Comparison of ENCODE assay signal across 8 cellular contexts in genomic region chr14:71319646-71320045, GRCh38. TPM values are rescaled to one million over a fixed set of nuclear protein-coding genes. Genes with fewer than 3 reads are reported as not detected.
DNase-seq lines count a peak whose midpoint lies in the region; ATAC-seq lines count a peak whose summit lies in the region.

No MANE protein-coding gene starts in this region.

- H3K9ac ChIP-seq in adipocyte (ENCODE audit: low read length): peak overlapping the region; percentile 86

- peak; percentile 4 for ATAC-seq in stimulated activated effector memory CD8-positive, alpha-beta T cell treated with anti-CD3 and anti-CD28 coated beads, Interleukin-12 subunit alpha, Interleukin-12 subunit beta, amount 100 ng/mL, for 72 hours

- H3K4me1 ChIP-seq in adipocyte (ENCODE audit: control insufficient read depth, insufficient read depth, low read length): peaks cover 27% of the 10 kb centered on the region

- peaks cover 44% of the 10 kb centered on the region for H3K4me1 Mint-ChIP-seq in activated naive CD4-positive, alpha-beta T cell treated with anti-CD3 and anti-CD28 coated beads, Interleukin-2, amount 50 U/mL, for 24 hours
- H3K4me1 Mint-ChIP-seq in stimulated activated effector memory CD8-positive, alpha-beta T cell treated with anti-CD3 and anti-CD28 coated beads, Interleukin-12 subunit alpha, Interleukin-12 subunit beta, amount 100 ng/mL, for 72 hours: peaks cover 49% of the 10 kb centered on the region

- H3K27me3 ChIP-seq in MG63: no peaks in the 10 kb centered on the region
- H3K27me3 ChIP-seq in adipocyte (replicated peaks; ENCODE audit: control insufficient read depth, insufficient read depth, low read length): no peaks in the 10 kb centered on the region

- H3K9me3 Mint-ChIP-seq in activated naive CD4-positive, alpha-beta T cell treated with anti-CD3 and anti-CD28 coated beads, Interleukin-2, amount 50 U/mL, for 24 hours: no peaks in the 10 kb centered on the region
- H3K9me3 Mint-ChIP-seq in stimulated activated effector memory CD8-positive, alpha-beta T cell treated with anti-CD3 and anti-CD28 coated beads, Interleukin-12 subunit alpha, Interleukin-12 subunit beta, amount 100 ng/mL, for 72 hours: no peaks in the 10 kb centered on the region

- H3K27ac Mint-ChIP-seq in activated naive CD4-positive, alpha-beta T cell treated with anti-CD3 and anti-CD28 coated beads, Interleukin-2, amount 50 U/mL, for 24 hours: peak overlapping the region; percentile 95
- H3K27ac Mint-ChIP-seq in stimulated activated effector memory CD8-positive, alpha-beta T cell treated with anti-CD3 and anti-CD28 coated beads, Interleukin-12 subunit alpha, Interleukin-12 subunit beta, amount 100 ng/mL, for 72 hours: peak overlapping the region; percentile 88

- H3K4me3 Mint-ChIP-seq in activated naive CD4-positive, alpha-beta T cell treated with anti-CD3 and anti-CD28 coated beads, Interleukin-2, amount 50 U/mL, for 24 hours: peak overlapping the region; percentile 90
- peak overlapping the region; percentile 92 for H3K4me3 Mint-ChIP-seq in stimulated activated effector memory CD8-positive, alpha-beta T cell treated with anti-CD3 and anti-CD28 coated beads, Interleukin-12 subunit alpha, Interleukin-12 subunit beta, amount 100 ng/mL, for 72 hours

- H3K9me3 ChIP-seq in MG63 (no peaks in the 10 kb centered on the region), adipocyte (ENCODE audit: control insufficient read depth, low read length) (no peaks in the 10 kb centered on the region)

- H3K36me3 Mint-ChIP-seq in activated naive CD4-positive, alpha-beta T cell treated with anti-CD3 and anti-CD28 coated beads, Interleukin-2, amount 50 U/mL, for 24 hours: no peaks in the 10 kb centered on the region
- H3K36me3 Mint-ChIP-seq in stimulated activated effector memory CD8-positive, alpha-beta T cell treated with anti-CD3 and anti-CD28 coated beads, Interleukin-12 subunit alpha, Interleukin-12 subunit beta, amount 100 ng/mL, for 72 hours: peaks cover 30% of the 10 kb centered on the region

- peak overlapping the region; percentile 63 for H3K4me3 ChIP-seq in MG63
- H3K4me3 ChIP-seq in adipocyte (ENCODE audit: low read length): peak overlapping the region; percentile 97

- no peak for DNase-seq in activated naive CD4-positive, alpha-beta T cell treated with Interleukin-2 at 50 U/mL for 16 hours
- DNase-seq in MG63 (peak; percentile 2), adipocyte (ENCODE audit: low read depth) (no peak), iPS-NIHi11 (ENCODE audit: low spot score) (peak; percentile 18), HuH-7 (ENCODE audit: low spot score) (no peak), AG08395 (ENCODE audit: low spot score) (no peak)
- no peak for DNase-seq in stimulated activated effector memory CD8-positive, alpha-beta T cell treated with anti-CD3 and anti-CD28 coated beads, Interleukin-12 subunit alpha, Interleukin-12 subunit beta, amount 100 ng/mL, for 72 hours (ENCODE audit: low spot score in 2 of 2)

- H3K36me3 ChIP-seq in MG63: no peaks in the 10 kb centered on the region
- H3K36me3 ChIP-seq in adipocyte (ENCODE audit: control insufficient read depth, insufficient read depth, low read length, severe bottlenecking): no peaks in the 10 kb centered on the region

- H3K27me3 Mint-ChIP-seq in activated naive CD4-positive, alpha-beta T cell treated with anti-CD3 and anti-CD28 coated beads, Interleukin-2, amount 50 U/mL, for 24 hours: no peaks in the 10 kb centered on the region

RNA-seq across cellular contexts. Expression of gene SIPA1L1, which starts 0.6 kb away (rescaled TPM):
- total RNA-seq in MG63 (2014; rRNA removed; shearing (Covaris generic); ENCODE audit: low replicate concordance): 3.0 TPM in 2 replicates

Comparison
In these comparisons a context has a peak if more than half of its experiments do, and no peak if none do; other contexts are left out.
1. DNase-seq: peak in MG63 (single experiment) and iPS-NIHi11 (single experiment); none in activated naive CD4-positive, alpha-beta T cell treated with Interleukin-2 at 50 U/mL for 16 hours (single experiment), adipocyte (single experiment), stimulated activated effector memory CD8-positive, alpha-beta T cell treated with anti-CD3 and anti-CD28 coated beads, Interleukin-12 subunit alpha, Interleukin-12 subunit beta, amount 100 ng/mL, for 72 hours (0 of 2), HuH-7 (single experiment) and AG08395 (single experiment).